In the genomic region with DNA sequence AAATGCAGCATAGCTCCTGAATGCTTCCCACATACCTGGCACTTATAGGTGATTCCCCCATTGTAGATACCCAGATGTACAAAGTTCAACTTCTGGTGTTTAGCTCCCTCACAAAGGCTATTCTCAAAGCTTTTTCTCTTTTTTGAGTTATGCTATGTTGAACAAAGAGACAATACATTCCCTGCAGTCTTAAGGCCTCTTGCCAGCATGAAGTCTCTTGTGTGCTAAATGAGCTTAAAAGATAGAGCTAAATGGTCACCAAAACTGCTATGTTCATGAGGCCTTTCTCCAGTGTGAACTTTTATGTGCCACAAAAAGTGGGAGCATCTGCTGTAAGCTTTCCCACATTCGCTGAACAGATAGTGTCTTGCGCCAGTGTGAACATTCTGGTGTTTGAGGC, we compare ENCODE assay signal across 22 cellular contexts.
A peak's percentile ranks its signal among the peaks of the same experiment; 100 is the strongest.
DNase-seq lines count a peak whose midpoint lies in the region; ATAC-seq, FAIRE-seq and TF ChIP-seq lines count a peak whose summit lies in the region.
"Had no signal": no experiment of that assay in that cellular context is flagged by ENCODE, and none has a peak within 500 bp of the region (broad histone marks: within the 10 kb centered on the region; RNA-seq: fewer than 3 reads in every experiment).

No MANE protein-coding gene starts in this region.

- H3K23ac ChIP-seq in mesendoderm (ENCODE audit: low read length), result no peak overlapping the region

- ATAC-seq in A549, result no peak
- ATAC-seq: CD8-positive, alpha-beta T cell; HCT116 had no signal

- H4K5ac ChIP-seq in mesendoderm (ENCODE audit: low read length), result no peak overlapping the region

- peaks cover 2% of the 10 kb centered on the region for H3K4me1 Mint-ChIP-seq in astrocyte (ENCODE audit: low read depth, unreplicated experiment)
- H3K4me1 Mint-ChIP-seq in Calu3 (ENCODE audit: low read depth, unreplicated experiment), result no peaks in the 10 kb centered on the region
- H3K4me1 Mint-ChIP-seq: B cell; CD4-positive, CD25-positive, alpha-beta regulatory T cell had no signal

- H3K27ac ChIP-seq in A549 (no peak overlapping the region), astrocyte (ENCODE audit: low read depth, low read length) (no peak overlapping the region), mesendoderm (ENCODE audit: low read depth, low read length) (no peak overlapping the region)
- H3K27ac ChIP-seq: 22Rv1, BLaER1, C4-2B had no signal

- no peak overlapping the region for H2AK5ac ChIP-seq in mesendoderm (ENCODE audit: low read length)

- TF ChIP-seq EP300 in A549 (IDR thresholded peaks at IDR 0.05), result no peak

- POLR2A ChIA-PET in A549 (lab: Yijun Ruan, JAX), result no interaction called here

- no peaks in the 10 kb centered on the region for H3K9me3 ChIP-seq in A549
- H3K9me3 ChIP-seq in astrocyte (ENCODE audit: insufficient read depth, low read depth, low read length), result no peaks in the 10 kb centered on the region
- H3K9me3 ChIP-seq: BLaER1 had no signal

- no peak for TF ChIP-seq POLR2A in A549 (IDR thresholded peaks at IDR 0.05; ENCODE audit: low read length)

- H3K27ac Mint-ChIP-seq in astrocyte (ENCODE audit: unreplicated experiment) (no peak overlapping the region), Calu3 (ENCODE audit: unreplicated experiment) (no peak overlapping the region)
- H3K27ac Mint-ChIP-seq: B cell; CD4-positive, CD25-positive, alpha-beta regulatory T cell; CD8-positive, alpha-beta T cell; H9; HFFc6 had no signal

- BruUV-seq in Calu3 (replicated peaks; lab: Mats Ljungman, UMichigan), result no TSS peak

- H3K9me3 Mint-ChIP-seq in astrocyte (ENCODE audit: unreplicated experiment) (no peaks in the 10 kb centered on the region), Calu3 (ENCODE audit: low read depth, unreplicated experiment) (no peaks in the 10 kb centered on the region)
- H3K9me3 Mint-ChIP-seq: CD8-positive, alpha-beta T cell; HFFc6 had no signal

- H3K27me3 ChIP-seq in astrocyte (ENCODE audit: insufficient read depth, low read length) (no peaks in the 10 kb centered on the region), mesendoderm (ENCODE audit: insufficient read depth, low read length, poor library complexity) (no peaks in the 10 kb centered on the region)

- 86% methylated on average over 2 of the region's 2 CpGs for WGBS in A549 (ENCODE audit: missing lambda C conversion rate)
- WGBS in mesendoderm (ENCODE audit: extremely low coverage, insufficient coverage, low lambda C conversion rate), result no CpG with 5 or more reads among the region's 2 CpGs

- FAIRE-seq in A549 (lab: Jason Lieb, UNC) (peak; percentile 61), astrocyte (lab: Jason Lieb, UNC) (peak; percentile 49)
- FAIRE-seq: A204.1, GM12891, GM18507 had no signal

- no peak overlapping the region for H2BK5ac ChIP-seq in mesendoderm (ENCODE audit: low read length)

- no peaks in the 10 kb centered on the region for H3K27me3 Mint-ChIP-seq in astrocyte (ENCODE audit: low read depth, unreplicated experiment)
- no peaks in the 10 kb centered on the region for H3K27me3 Mint-ChIP-seq in Calu3 (ENCODE audit: unreplicated experiment)
- H3K27me3 Mint-ChIP-seq: B cell; CD4-positive, CD25-positive, alpha-beta regulatory T cell had no signal

- H3K36me3 Mint-ChIP-seq in astrocyte (ENCODE audit: low read depth, unreplicated experiment), result no peaks in the 10 kb centered on the region
- no peaks in the 10 kb centered on the region for H3K36me3 Mint-ChIP-seq in Calu3 (ENCODE audit: insufficient read depth, unreplicated experiment)
- H3K36me3 Mint-ChIP-seq: CD4-positive, CD25-positive, alpha-beta regulatory T cell; CD8-positive, alpha-beta T cell had no signal

- H3K18ac ChIP-seq in mesendoderm (ENCODE audit: low read length), result no peak overlapping the region

- DNase-seq in A549 (ENCODE audit: low read depth in 1 of 2, low spot score in 1 of 2), result no peak
- DNase-seq in astrocyte (ENCODE audit: low read depth), result no peak
- peak; percentile 27 for DNase-seq in mesendoderm
- DNase-seq in activated CD4-positive, CD25-positive, alpha-beta regulatory T cell treated with anti-CD3 and anti-CD28 coated beads, Interleukin-2, amount 50 U/mL, for 72 hours, result no peak
- no peak for DNase-seq in Calu3
- no peak for DNase-seq in COR-L47 (lab: John Stamatoyannopoulos, UW)
- DNase-seq: CD4-positive, CD25-positive, alpha-beta regulatory T cell; CD8-positive, alpha-beta T cell; DMS53; DMS79 treated with DMSO at 0.1 percent for 48 hours; GF-D8; GOT3; H9; HFFc6 had no signal

- H4K8ac ChIP-seq in mesendoderm (ENCODE audit: low read depth, low read length), result no peak overlapping the region

- no peak overlapping the region for H3K9ac ChIP-seq in astrocyte (ENCODE audit: low read length)
- no peak overlapping the region for H3K9ac ChIP-seq in mesendoderm (ENCODE audit: low read length)
- H3K9ac ChIP-seq: BLaER1 had no signal

- intact Hi-C loops in Calu3 (cut with micrococcal nuclease; ENCODE audit: unreplicated experiment), result no loop called here

- H4K20me1 ChIP-seq in astrocyte (ENCODE audit: insufficient read depth, low read length), result no peaks in the 10 kb centered on the region
- H4K20me1 ChIP-seq: BLaER1 had no signal

- H3K36me3 ChIP-seq in astrocyte (ENCODE audit: insufficient read depth, low read length) (no peaks in the 10 kb centered on the region), mesendoderm (ENCODE audit: control insufficient read depth, insufficient read depth, low read length) (no peaks in the 10 kb centered on the region)
- H3K36me3 ChIP-seq: BLaER1 had no signal

- H3K4me3 ChIP-seq in A549, result no peak overlapping the region
- no peak overlapping the region for H3K4me3 ChIP-seq in astrocyte (ENCODE audit: insufficient read depth, low read depth, low read length)
- no peak overlapping the region for H3K4me3 ChIP-seq in mesendoderm (ENCODE audit: low read length)
- H3K4me3 ChIP-seq: BLaER1 had no signal

- no peak overlapping the region for H2BK15ac ChIP-seq in mesendoderm (replicated peaks; ENCODE audit: low read depth)

- H2BK120ac ChIP-seq in mesendoderm (ENCODE audit: low read depth, low read length), result no peak overlapping the region

- TF ChIP-seq CTCF in A549 (IDR thresholded peaks at IDR 0.05), result no peak
- no peak for TF ChIP-seq CTCF in astrocyte (IDR thresholded peaks at IDR 0.05; ENCODE audit: insufficient read depth, low read depth, low read length)
- no peak for TF ChIP-seq CTCF in Calu3 (IDR thresholded peaks at IDR 0.05; ENCODE audit: unreplicated experiment)

- no peak for TF ChIP-seq RAD21 in A549 (conservative IDR thresholded peaks at IDR 0.05 in 1 of 2, IDR thresholded peaks at IDR 0.05 in 1 of 2)

- CTCF ChIA-PET in A549 (lab: Yijun Ruan, JAX), result no interaction called here
- CTCF ChIA-PET in Calu3 (lab: Charles Lee), result no interaction called here

- no peaks in the 10 kb centered on the region for H3K79me1 ChIP-seq in mesendoderm (ENCODE audit: low read length)

- H3K4me3 Mint-ChIP-seq in astrocyte (ENCODE audit: unreplicated experiment) (no peak overlapping the region), Calu3 (ENCODE audit: low read depth, unreplicated experiment) (no peak overlapping the region)
- H3K4me3 Mint-ChIP-seq: B cell; CD4-positive, CD25-positive, alpha-beta regulatory T cell; CD8-positive, alpha-beta T cell; H9; HFFc6 had no signal

- no peak overlapping the region for H3K4ac ChIP-seq in mesendoderm (ENCODE audit: low read depth, low read length)

- H3K79me2 ChIP-seq in astrocyte (ENCODE audit: insufficient read depth, low read length) (no peaks in the 10 kb centered on the region), mesendoderm (ENCODE audit: control insufficient read depth, insufficient read depth, low read length) (no peaks in the 10 kb centered on the region)

- no peak overlapping the region for H2AFZ ChIP-seq in astrocyte (ENCODE audit: low read depth, low read length)

- no peak overlapping the region for H3K56ac ChIP-seq in mesendoderm (ENCODE audit: low read length)

- H3K4me1 ChIP-seq in A549, result no peaks in the 10 kb centered on the region
- H3K4me1 ChIP-seq in astrocyte (ENCODE audit: insufficient read depth, low read length), result no peaks in the 10 kb centered on the region
- no peaks in the 10 kb centered on the region for H3K4me1 ChIP-seq in mesendoderm (ENCODE audit: control insufficient read depth, low read depth, low read length)
- H3K4me1 ChIP-seq: BLaER1 had no signal

- H3K4me2 ChIP-seq in A549 (no peak overlapping the region), astrocyte (ENCODE audit: low read length) (no peak overlapping the region), mesendoderm (ENCODE audit: low read length) (no peak overlapping the region)
- H3K4me2 ChIP-seq: BLaER1 had no signal

TF ChIP-seq in A549, 52 proteins besides CTCF, POLR2A, EP300 and RAD21 (continues in another document):
- no peak for TF ChIP-seq SREBF2 (IDR thresholded peaks at IDR 0.05)
- TF ChIP-seq, protein P1, sequence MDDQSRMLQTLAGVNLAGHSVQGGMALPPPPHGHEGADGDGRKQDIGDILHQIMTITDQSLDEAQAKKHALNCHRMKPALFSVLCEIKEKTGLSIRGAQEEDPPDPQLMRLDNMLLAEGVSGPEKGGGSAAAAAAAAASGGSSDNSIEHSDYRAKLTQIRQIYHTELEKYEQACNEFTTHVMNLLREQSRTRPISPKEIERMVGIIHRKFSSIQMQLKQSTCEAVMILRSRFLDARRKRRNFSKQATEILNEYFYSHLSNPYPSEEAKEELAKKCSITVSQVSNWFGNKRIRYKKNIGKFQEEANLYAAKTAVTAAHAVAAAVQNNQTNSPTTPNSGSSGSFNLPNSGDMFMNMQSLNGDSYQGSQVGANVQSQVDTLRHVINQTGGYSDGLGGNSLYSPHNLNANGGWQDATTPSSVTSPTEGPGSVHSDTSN (IDR thresholded peaks at IDR 0.05), result no peak
- no peak for TF ChIP-seq ZFP36 (IDR thresholded peaks at IDR 0.05; ENCODE audit: borderline replicate concordance, partially characterized antibody)
- TF ChIP-seq, protein P2, sequence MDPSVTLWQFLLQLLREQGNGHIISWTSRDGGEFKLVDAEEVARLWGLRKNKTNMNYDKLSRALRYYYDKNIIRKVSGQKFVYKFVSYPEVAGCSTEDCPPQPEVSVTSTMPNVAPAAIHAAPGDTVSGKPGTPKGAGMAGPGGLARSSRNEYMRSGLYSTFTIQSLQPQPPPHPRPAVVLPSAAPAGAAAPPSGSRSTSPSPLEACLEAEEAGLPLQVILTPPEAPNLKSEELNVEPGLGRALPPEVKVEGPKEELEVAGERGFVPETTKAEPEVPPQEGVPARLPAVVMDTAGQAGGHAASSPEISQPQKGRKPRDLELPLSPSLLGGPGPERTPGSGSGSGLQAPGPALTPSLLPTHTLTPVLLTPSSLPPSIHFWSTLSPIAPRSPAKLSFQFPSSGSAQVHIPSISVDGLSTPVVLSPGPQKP (IDR thresholded peaks at IDR 0.05; ENCODE audit: low read depth, low read length), result no peak
- no peak for TF ChIP-seq MAZ (IDR thresholded peaks at IDR 0.05; ENCODE audit: borderline replicate concordance, low read depth, low read length)
- no peak for TF ChIP-seq RNF2 (IDR thresholded peaks at IDR 0.05; ENCODE audit: borderline replicate concordance, low read depth)
- no peak for TF ChIP-seq RFX5 (IDR thresholded peaks at IDR 0.05)
- TF ChIP-seq, protein P3, sequence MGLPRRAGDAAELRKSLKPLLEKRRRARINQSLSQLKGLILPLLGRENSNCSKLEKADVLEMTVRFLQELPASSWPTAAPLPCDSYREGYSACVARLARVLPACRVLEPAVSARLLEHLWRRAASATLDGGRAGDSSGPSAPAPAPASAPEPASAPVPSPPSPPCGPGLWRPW (IDR thresholded peaks at IDR 0.05), result no peak
- TF ChIP-seq TP53 (CRISPR knock-in tag; IDR thresholded peaks at IDR 0.05), result no peak
- TF ChIP-seq RARB (CRISPR knock-in tag; IDR thresholded peaks at IDR 0.05), result no peak
